In genomic region chr22:42500836-42501179, GRCh38 we compare ENCODE assay signal across 10 cellular contexts. TPM values are rescaled to one million over a fixed set of nuclear protein-coding genes. Genes with fewer than 3 reads are reported as not detected.
DNase-seq lines count a peak whose midpoint lies in the region; ATAC-seq and TF ChIP-seq lines count a peak whose summit lies in the region.
"Had no signal": no experiment of that assay in that cellular context is flagged by ENCODE, and none has a peak within 500 bp of the region (broad histone marks: within the 10 kb centered on the region; RNA-seq: fewer than 3 reads in every experiment).

No MANE protein-coding gene starts in this region.

- H3K27me3 ChIP-seq in hepatocyte (no peaks in the 10 kb centered on the region), spleen (replicated peaks in 1 of 7) (peaks cover 0 to 8% (median 0%) of the 10 kb centered on the region in 7 donors), right lobe of liver (no peaks in the 10 kb centered on the region)
- H3K27me3 ChIP-seq: adrenal gland had no signal

- H4K20me1 ChIP-seq in hepatocyte (ENCODE audit: insufficient read depth, poor library complexity, severe bottlenecking): no peaks in the 10 kb centered on the region

- H3K9me3 Mint-ChIP-seq in activated CD8-positive, alpha-beta T cell treated with anti-CD3 and anti-CD28 coated beads for 36 hours: no peaks in the 10 kb centered on the region

- POLR2A ChIA-PET in activated CD8-positive, alpha-beta T cell treated with anti-CD3 and anti-CD28 coated beads for 36 hours (lab: Charles Lee): interaction anchor here (0.7 kb wide), 1 partner anchor 113 kb away, joined by 3 read pairs; the partner anchor contains the start of gene POLDIP3

- no peaks in the 10 kb centered on the region for H3K4me1 ChIP-seq in hepatocyte (ENCODE audit: insufficient read depth)
- H3K4me1 ChIP-seq in spleen: peaks cover 4 to 19% (median 8%) of the 10 kb centered on the region in 6 donors
- H3K4me1 ChIP-seq in right lobe of liver: no peaks in the 10 kb centered on the region

- WGBS in hepatocyte (ENCODE audit: low lambda C conversion rate, missing lambda C conversion rate): 78% methylated on average over 17 of the region's 26 CpGs
- WGBS in spleen, 5 donors: 22 to 71% (median 37%) methylated on average over 6 to 26 of the region's 26 CpGs
- WGBS in right lobe of liver (ENCODE audit: insufficient coverage, low coverage, low lambda C conversion rate, missing lambda C conversion rate): no CpG with 5 or more reads among the region's 26 CpGs

- H3K9me3 ChIP-seq in hepatocyte (ENCODE audit: low read depth): no peaks in the 10 kb centered on the region
- H3K9me3 ChIP-seq in spleen: no peaks in the 10 kb centered on the region
- no peaks in the 10 kb centered on the region for H3K9me3 ChIP-seq in right lobe of liver
- H3K9me3 ChIP-seq: adrenal gland had no signal

- CTCF ChIA-PET in activated CD8-positive, alpha-beta T cell treated with anti-CD3 and anti-CD28 coated beads for 36 hours (lab: Charles Lee): no interaction called here

- no peak for DNase-seq in activated CD8-positive, alpha-beta T cell treated with anti-CD3 and anti-CD28 coated beads for 36 hours
- DNase-seq in hepatocyte (ENCODE audit: low spot score) (no peak), spleen (peak; percentile 88), right lobe of liver (no peak), nucleus accumbens (lab: John Stamatoyannopoulos, UW) (no peak), NCI-H128 (lab: John Stamatoyannopoulos, UW; ENCODE audit: unreplicated experiment) (no peak), SIG-M5 (lab: John Stamatoyannopoulos, UW) (no peak)

- no peaks in the 10 kb centered on the region for H3K36me3 Mint-ChIP-seq in activated CD8-positive, alpha-beta T cell treated with anti-CD3 and anti-CD28 coated beads for 36 hours (ENCODE audit: low read depth)

- no peaks in the 10 kb centered on the region for H3K27me3 Mint-ChIP-seq in activated CD8-positive, alpha-beta T cell treated with anti-CD3 and anti-CD28 coated beads for 36 hours

- no peaks in the 10 kb centered on the region for H3K9me2 ChIP-seq in hepatocyte (replicated peaks; ENCODE audit: insufficient read depth)

- no peaks in the 10 kb centered on the region for H3K79me2 ChIP-seq in hepatocyte

- H3K27ac Mint-ChIP-seq in activated CD8-positive, alpha-beta T cell treated with anti-CD3 and anti-CD28 coated beads for 36 hours: no peak overlapping the region

- H3K36me3 ChIP-seq in hepatocyte (replicated peaks; ENCODE audit: insufficient read depth, low read depth) (no peaks in the 10 kb centered on the region), spleen (no peaks in the 10 kb centered on the region), right lobe of liver (no peaks in the 10 kb centered on the region)
- H3K36me3 ChIP-seq: adrenal gland had no signal

- peaks cover 13% of the 10 kb centered on the region for H3K4me1 Mint-ChIP-seq in activated CD8-positive, alpha-beta T cell treated with anti-CD3 and anti-CD28 coated beads for 36 hours (ENCODE audit: low read depth)

- no peak for TF ChIP-seq CTCF in activated CD8-positive, alpha-beta T cell treated with anti-CD3 and anti-CD28 coated beads for 36 hours (IDR thresholded peaks at IDR 0.05)
- TF ChIP-seq CTCF in hepatocyte (IDR thresholded peaks at IDR 0.05; ENCODE audit: poor library complexity) (no peak), spleen (IDR thresholded peaks at IDR 0.05 in 8 of 11, conservative IDR thresholded peaks at IDR 0.05 in 3 of 11) (no peak), right lobe of liver (IDR thresholded peaks at IDR 0.05) (no peak)

- H3K4me2 ChIP-seq in hepatocyte: peak overlapping the region; percentile 62

- peak overlapping the region; percentile 3; the same call in 1 of the 2 replicates for H3K4me3 ChIP-seq in GM08714 (ENCODE audit: low read length)
- no peak overlapping the region for H3K4me3 ChIP-seq in hepatocyte
- peak overlapping the region; percentile 13 to 68 (median 40) for H3K4me3 ChIP-seq in spleen
- peak overlapping the region in 1 of 3 donors; percentile 13 for H3K4me3 ChIP-seq in right lobe of liver

- TF ChIP-seq POLR2A in spleen (IDR thresholded peaks at IDR 0.05) (no peak), right lobe of liver (IDR thresholded peaks at IDR 0.05) (no peak)

- no peak overlapping the region for H2AFZ ChIP-seq in hepatocyte

- no peak overlapping the region for H3K27ac ChIP-seq in hepatocyte
- peak overlapping the region in 3 of 8 donors; percentile 50 to 76 (median 52) for H3K27ac ChIP-seq in spleen
- H3K27ac ChIP-seq in right lobe of liver: no peak overlapping the region
- H3K27ac ChIP-seq: adrenal gland, HL-60 had no signal

- intact Hi-C loops in activated CD8-positive, alpha-beta T cell treated with anti-CD3 and anti-CD28 coated beads for 36 hours (cut with micrococcal nuclease): no loop called here
- intact Hi-C loops in spleen (cut with DNase I; ENCODE audit: low total_unique reads) (no loop called here), right lobe of liver (cut with DNase I) (no loop called here)

- peak overlapping the region; percentile 44 for H3K4me3 Mint-ChIP-seq in activated CD8-positive, alpha-beta T cell treated with anti-CD3 and anti-CD28 coated beads for 36 hours

- ATAC-seq in activated CD8-positive, alpha-beta T cell treated with anti-CD3 and anti-CD28 coated beads for 36 hours: no peak
- ATAC-seq in right lobe of liver: no peak

RNA-seq across cellular contexts. Expression of gene RRP7A, which starts 18.8 kb away (rescaled TPM):
- total RNA-seq in activated CD8-positive, alpha-beta T cell treated with anti-CD3 and anti-CD28 coated beads for 36 hours: 100 to 1,000 TPM; 120 to 126 TPM
- 25.0 and 27.6 TPM in 2 replicates for total RNA-seq in hepatocyte
- 41.7 and 51.6 TPM in 2 replicates for polyA plus RNA-seq in hepatocyte
- 10 to 100 TPM; 27.1 to 47.4 (median 42.5) TPM for total RNA-seq in spleen
- 10 to 100 TPM in 2 of 3 donors, 1 to 10 TPM in 1; 8.9 to 38.8 (median 31.5) TPM for polyA plus RNA-seq in spleen
- 10 to 100 TPM in 5 of 6 experiments, 1 to 10 TPM in 1; 9.3 to 17.8 (median 14.7) TPM for total RNA-seq in right lobe of liver

RNA-seq across cellular contexts. Expression of gene SERHL2, which starts 52.9 kb away (rescaled TPM):
- total RNA-seq in activated CD8-positive, alpha-beta T cell treated with anti-CD3 and anti-CD28 coated beads for 36 hours: 1 to 10 TPM; 1.1 to 1.4 TPM
- total RNA-seq in hepatocyte (1.3 and 4.1 TPM in 2 replicates), spleen (1 to 10 TPM; 1.7 to 4.1 (median 3.0) TPM), right lobe of liver (1 to 10 TPM in 2 of 6 experiments, under 1 TPM in 4; 0.29 to 2.9 (median 0.80) TPM)
- polyA plus RNA-seq in hepatocyte (2.7 and 3.3 TPM in 2 replicates), spleen (1 to 10 TPM; 2.2 to 4.1 (median 2.6) TPM)
